ENCODE assay signal across 2 cellular contexts in the genomic region with DNA sequence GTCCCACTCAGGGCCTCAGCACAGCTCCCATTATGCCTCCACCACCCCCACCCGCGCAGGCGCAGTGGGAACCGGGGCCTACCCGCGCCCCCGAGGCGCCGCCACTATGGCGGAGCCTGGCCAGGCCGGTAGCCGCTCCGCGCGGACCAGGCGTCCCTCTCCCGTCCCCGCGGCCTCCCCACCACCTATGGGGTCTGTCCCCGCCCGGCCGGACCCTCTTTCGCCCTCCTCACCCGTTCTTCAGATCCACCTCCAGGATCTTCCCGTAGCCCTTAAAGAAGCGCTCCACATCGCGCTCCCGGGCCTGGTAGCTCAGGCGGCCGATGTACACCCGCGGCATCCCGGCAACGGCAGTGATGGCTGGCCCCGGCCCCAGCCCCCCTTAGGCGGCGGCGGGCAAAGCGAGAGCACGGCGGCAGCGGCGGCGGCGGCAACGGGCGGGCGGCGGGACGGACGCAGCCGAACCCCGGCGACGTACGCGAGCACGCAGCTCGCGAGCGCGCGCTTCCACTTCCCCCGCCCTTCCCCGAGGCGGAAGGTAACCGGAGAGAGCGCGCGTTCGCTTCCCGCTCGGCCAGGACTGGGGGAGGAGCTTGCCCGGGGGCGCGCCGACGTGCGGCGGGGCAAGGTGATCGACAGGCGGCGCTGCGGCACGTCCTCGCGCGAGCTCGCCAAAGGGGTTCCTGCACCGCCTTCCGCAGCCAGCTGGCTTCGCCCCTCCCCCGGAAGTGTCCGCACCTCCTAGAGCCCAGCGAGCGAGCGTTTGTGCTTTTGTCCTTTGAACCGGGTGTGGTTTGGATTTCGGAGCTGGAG.
A peak's percentile ranks its signal among the peaks of the same experiment; 100 is the strongest.
TF ChIP-seq lines count a peak whose summit lies in the region.

A gene (minus strand): TSS at position 488 of the 813 bp plus-strand sequence. CDS start 148 bp downstream, at position 340.

TF ChIP-seq in HCT116, 20 proteins besides CTCF, POLR2A, EP300 and RAD21 (continued from another document):
- TF ChIP-seq, protein P1, sequence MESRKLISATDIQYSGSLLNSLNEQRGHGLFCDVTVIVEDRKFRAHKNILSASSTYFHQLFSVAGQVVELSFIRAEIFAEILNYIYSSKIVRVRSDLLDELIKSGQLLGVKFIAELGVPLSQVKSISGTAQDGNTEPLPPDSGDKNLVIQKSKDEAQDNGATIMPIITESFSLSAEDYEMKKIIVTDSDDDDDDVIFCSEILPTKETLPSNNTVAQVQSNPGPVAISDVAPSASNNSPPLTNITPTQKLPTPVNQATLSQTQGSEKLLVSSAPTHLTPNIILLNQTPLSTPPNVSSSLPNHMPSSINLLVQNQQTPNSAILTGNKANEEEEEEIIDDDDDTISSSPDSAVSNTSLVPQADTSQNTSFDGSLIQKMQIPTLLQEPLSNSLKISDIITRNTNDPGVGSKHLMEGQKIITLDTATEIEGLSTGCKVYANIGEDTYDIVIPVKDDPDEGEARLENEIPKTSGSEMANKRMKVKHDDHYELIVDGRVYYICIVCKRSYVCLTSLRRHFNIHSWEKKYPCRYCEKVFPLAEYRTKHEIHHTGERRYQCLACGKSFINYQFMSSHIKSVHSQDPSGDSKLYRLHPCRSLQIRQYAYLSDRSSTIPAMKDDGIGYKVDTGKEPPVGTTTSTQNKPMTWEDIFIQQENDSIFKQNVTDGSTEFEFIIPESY (IDR thresholded peaks at IDR 0.05; ENCODE audit: extremely low read depth, insufficient replicate concordance, low read length) = peak; percentile 85
- TF ChIP-seq EZH2 (IDR thresholded peaks at IDR 0.05) (no peak), ZFX (IDR thresholded peaks at IDR 0.05) (peak; percentile 100), SRF (IDR thresholded peaks at IDR 0.05; ENCODE audit: low read depth) (no peak; the same call in 1 of the 2 replicates), CBX3 (IDR thresholded peaks at IDR 0.05; ENCODE audit: low read depth) (peak; percentile 65; the same call in 1 of the 2 replicates), SP1 (IDR thresholded peaks at IDR 0.05; ENCODE audit: low read depth) (peak; percentile 68), SIN3A (IDR thresholded peaks at IDR 0.05; ENCODE audit: low read depth) (peak; percentile 14; the same call in 1 of the 2 replicates), POLR2AphosphoS5 (IDR thresholded peaks at IDR 0.05; ENCODE audit: low read depth, low read length) (peak; percentile 86), FOSL1 (IDR thresholded peaks at IDR 0.05; ENCODE audit: low read depth) (no peak), ZNF274 (IDR thresholded peaks at IDR 0.05; ENCODE audit: low read depth, low read length) (no peak), YY1 (IDR thresholded peaks at IDR 0.05; ENCODE audit: extremely low read depth, insufficient replicate concordance, low read depth, low read length) (peak; percentile 85), EGR1 (IDR thresholded peaks at IDR 0.05; ENCODE audit: low read depth) (0 out of 2 replicates have a peak, but pooled peaks have one; percentile 23), JUND (IDR thresholded peaks at IDR 0.05) (no peak)
- TF ChIP-seq, protein P2, sequence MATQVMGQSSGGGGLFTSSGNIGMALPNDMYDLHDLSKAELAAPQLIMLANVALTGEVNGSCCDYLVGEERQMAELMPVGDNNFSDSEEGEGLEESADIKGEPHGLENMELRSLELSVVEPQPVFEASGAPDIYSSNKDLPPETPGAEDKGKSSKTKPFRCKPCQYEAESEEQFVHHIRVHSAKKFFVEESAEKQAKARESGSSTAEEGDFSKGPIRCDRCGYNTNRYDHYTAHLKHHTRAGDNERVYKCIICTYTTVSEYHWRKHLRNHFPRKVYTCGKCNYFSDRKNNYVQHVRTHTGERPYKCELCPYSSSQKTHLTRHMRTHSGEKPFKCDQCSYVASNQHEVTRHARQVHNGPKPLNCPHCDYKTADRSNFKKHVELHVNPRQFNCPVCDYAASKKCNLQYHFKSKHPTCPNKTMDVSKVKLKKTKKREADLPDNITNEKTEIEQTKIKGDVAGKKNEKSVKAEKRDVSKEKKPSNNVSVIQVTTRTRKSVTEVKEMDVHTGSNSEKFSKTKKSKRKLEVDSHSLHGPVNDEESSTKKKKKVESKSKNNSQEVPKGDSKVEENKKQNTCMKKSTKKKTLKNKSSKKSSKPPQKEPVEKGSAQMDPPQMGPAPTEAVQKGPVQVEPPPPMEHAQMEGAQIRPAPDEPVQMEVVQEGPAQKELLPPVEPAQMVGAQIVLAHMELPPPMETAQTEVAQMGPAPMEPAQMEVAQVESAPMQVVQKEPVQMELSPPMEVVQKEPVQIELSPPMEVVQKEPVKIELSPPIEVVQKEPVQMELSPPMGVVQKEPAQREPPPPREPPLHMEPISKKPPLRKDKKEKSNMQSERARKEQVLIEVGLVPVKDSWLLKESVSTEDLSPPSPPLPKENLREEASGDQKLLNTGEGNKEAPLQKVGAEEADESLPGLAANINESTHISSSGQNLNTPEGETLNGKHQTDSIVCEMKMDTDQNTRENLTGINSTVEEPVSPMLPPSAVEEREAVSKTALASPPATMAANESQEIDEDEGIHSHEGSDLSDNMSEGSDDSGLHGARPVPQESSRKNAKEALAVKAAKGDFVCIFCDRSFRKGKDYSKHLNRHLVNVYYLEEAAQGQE (IDR thresholded peaks at IDR 0.05; ENCODE audit: low read depth) = no peak
- TF ChIP-seq, protein P3, sequence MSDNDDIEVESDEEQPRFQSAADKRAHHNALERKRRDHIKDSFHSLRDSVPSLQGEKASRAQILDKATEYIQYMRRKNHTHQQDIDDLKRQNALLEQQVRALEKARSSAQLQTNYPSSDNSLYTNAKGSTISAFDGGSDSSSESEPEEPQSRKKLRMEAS (IDR thresholded peaks at IDR 0.05) = peak; percentile 85

TF ChIP-seq in neural cell, 6 proteins besides CTCF, POLR2A, EP300 and RAD21 (continued from another document):
- TF ChIP-seq, protein P2 (IDR thresholded peaks at IDR 0.05; ENCODE audit: borderline replicate concordance) = peak; percentile 57
- peak; percentile 75 for TF ChIP-seq MXI1 (conservative IDR thresholded peaks at IDR 0.05; ENCODE audit: poor library complexity, severe bottlenecking)
- TF ChIP-seq TAF1 (IDR thresholded peaks at IDR 0.05; ENCODE audit: low read depth) = peak; percentile 55
TF ChIP-seq in neural cell: peak in this region for 5.
